In genomic region chr9:93364734-93365426, GRCh38 we compare ENCODE assay signal across 26 cellular contexts.
"Had no signal": no experiment of that assay in that cellular context is flagged by ENCODE, and none has a peak within 500 bp of the region (broad histone marks: within the 10 kb centered on the region; RNA-seq: fewer than 3 reads in every experiment).

No MANE protein-coding gene starts in this region.

- H3K4me1 ChIP-seq: esophagus squamous epithelium, gastrocnemius medialis, left lung, lower lobe of right lung had no signal

- H3K27ac ChIP-seq: coronary artery, dorsolateral prefrontal cortex, epithelial cell of prostate, esophagus squamous epithelium, gastrocnemius medialis, hepatocyte, left lung, lower lobe of right lung had no signal

- H3K36me3 Mint-ChIP-seq: immature natural killer cell, mesothelial cell of epicardium had no signal

- DNase-seq: dermis blood vessel endothelial cell; dorsolateral prefrontal cortex; effector CD4-positive, alpha-beta T cell; effector memory CD4-positive, alpha-beta T cell; erythroblast; esophagus squamous epithelium; foreskin fibroblast; foreskin melanocyte; gastrocnemius medialis; glutamatergic neuron; head of caudate nucleus; hypothalamus; immature natural killer cell; islet precursor cell; kidney; kidney glomerular epithelial cell; left lung; left ventricle myocardium superior; lower lobe of right lung; mesenchymal stem cell; naive thymus-derived CD4-positive, alpha-beta T cell had no signal

- H3K79me2 ChIP-seq: hepatocyte had no signal

- H2AFZ ChIP-seq: hepatocyte had no signal

- H3K4me1 Mint-ChIP-seq: immature natural killer cell; mesothelial cell of epicardium; naive thymus-derived CD4-positive, alpha-beta T cell had no signal

- ATAC-seq: esophagus mucosa; gastrocnemius medialis; left lung; left ventricle myocardium superior; naive thymus-derived CD4-positive, alpha-beta T cell had no signal

- H3K4me2 ChIP-seq: hepatocyte had no signal

- H3K4me3 ChIP-seq: coronary artery, dorsolateral prefrontal cortex, esophagus squamous epithelium, gastrocnemius medialis, hepatocyte, left lung, lower lobe of right lung had no signal

- H3K27me3 ChIP-seq: dorsolateral prefrontal cortex, gastrocnemius medialis, hepatocyte, left lung had no signal

- H3K27ac Mint-ChIP-seq: immature natural killer cell; mesothelial cell of epicardium; naive thymus-derived CD4-positive, alpha-beta T cell had no signal

- H3K4me3 Mint-ChIP-seq: immature natural killer cell; mesothelial cell of epicardium; naive thymus-derived CD4-positive, alpha-beta T cell had no signal

- H3K36me3 ChIP-seq: esophagus squamous epithelium, gastrocnemius medialis, left lung, lower lobe of right lung had no signal
